12 cellular contexts compared by ENCODE assay signal in genomic region chr7:128936798-128937197, GRCh38. TPM values are rescaled to one million over a fixed set of nuclear protein-coding genes. Genes with fewer than 3 reads are reported as not detected.
A peak's percentile ranks its signal among the peaks of the same experiment; 100 is the strongest.
DNase-seq lines count a peak whose midpoint lies in the region; ATAC-seq and TF ChIP-seq lines count a peak whose summit lies in the region.
"Had no signal": no experiment of that assay in that cellular context is flagged by ENCODE, and none has a peak within 500 bp of the region (broad histone marks: within the 10 kb centered on the region; RNA-seq: fewer than 3 reads in every experiment).

No MANE protein-coding gene starts in this region.

- peaks cover 48% of the 10 kb centered on the region for H3K4me1 Mint-ChIP-seq in CD4-positive, alpha-beta T cell (ENCODE audit: low read depth)
- peaks cover 55% of the 10 kb centered on the region for H3K4me1 Mint-ChIP-seq in activated CD4-positive, alpha-beta memory T cell treated with anti-CD3 and anti-CD28 coated beads, Interleukin-2, amount 10 ng/mL, durations not matched to agents 7 days and 5 days
- H3K4me1 Mint-ChIP-seq in naive thymus-derived CD4-positive, alpha-beta T cell, result peaks cover 25 to 54% (median 30%) of the 10 kb centered on the region in 7 donors

- no peak overlapping the region for H3K27ac Mint-ChIP-seq in CD4-positive, alpha-beta T cell
- H3K27ac Mint-ChIP-seq in activated CD4-positive, alpha-beta memory T cell treated with anti-CD3 and anti-CD28 coated beads, Interleukin-2, amount 10 ng/mL, durations not matched to agents 7 days and 5 days, result peak overlapping the region; percentile 22
- H3K27ac Mint-ChIP-seq in naive thymus-derived CD4-positive, alpha-beta T cell, result peak overlapping the region in 1 of 9 donors; percentile 79

- H3K27me3 ChIP-seq in CD4-positive, alpha-beta T cell (ENCODE audit: control insufficient read depth, insufficient read depth, low read length), result no peaks in the 10 kb centered on the region
- peaks cover 0 to 4% of the 10 kb centered on the region in 2 donors for H3K27me3 ChIP-seq in naive thymus-derived CD4-positive, alpha-beta T cell (ENCODE audit: control insufficient read depth in 2 of 2, insufficient read depth in 2 of 2, low read length in 2 of 2)
- H3K27me3 ChIP-seq in spleen (replicated peaks in 1 of 7), result peaks cover 0 to 32% (median 0%) of the 10 kb centered on the region in 7 donors
- H3K27me3 ChIP-seq: ascending aorta had no signal

- POLR2A ChIA-PET in CD4-positive, alpha-beta T cell (lab: Charles Lee), result no interaction called here
- POLR2A ChIA-PET in activated CD4-positive, alpha-beta memory T cell treated with anti-CD3 and anti-CD28 coated beads, Interleukin-2, amount 10 ng/mL, durations not matched to agents 7 days and 5 days (lab: Charles Lee), result no interaction called here
- POLR2A ChIA-PET in naive thymus-derived CD4-positive, alpha-beta T cell (lab: Charles Lee), result no interaction called here

- no peaks in the 10 kb centered on the region for H3K36me3 Mint-ChIP-seq in CD4-positive, alpha-beta T cell (ENCODE audit: low read depth)
- peaks cover 11% of the 10 kb centered on the region for H3K36me3 Mint-ChIP-seq in activated CD4-positive, alpha-beta memory T cell treated with anti-CD3 and anti-CD28 coated beads, Interleukin-2, amount 10 ng/mL, durations not matched to agents 7 days and 5 days (ENCODE audit: low read depth)
- H3K36me3 Mint-ChIP-seq in naive thymus-derived CD4-positive, alpha-beta T cell, result peaks cover 0 to 5% (median 0%) of the 10 kb centered on the region in 5 donors

- H3K36me3 ChIP-seq in naive thymus-derived CD4-positive, alpha-beta T cell (ENCODE audit: control insufficient read depth in 2 of 3, insufficient read depth in 3 of 3, low read length in 3 of 3), result no peaks in the 10 kb centered on the region
- peaks cover 0 to 2% (median 0%) of the 10 kb centered on the region in 6 donors for H3K36me3 ChIP-seq in spleen
- H3K36me3 ChIP-seq: ascending aorta had no signal

- CTCF ChIA-PET in CD4-positive, alpha-beta T cell (lab: Charles Lee), result no interaction called here
- CTCF ChIA-PET in activated CD4-positive, alpha-beta memory T cell treated with anti-CD3 and anti-CD28 coated beads, Interleukin-2, amount 10 ng/mL, durations not matched to agents 7 days and 5 days (lab: Charles Lee), result interaction anchor here (0.6 to 1.3 kb wide), 3 partner anchors 10 to 53 kb away, joined by 3 to 4 read pairs (median 3); no protein-coding TSS in a partner anchor
- CTCF ChIA-PET in naive thymus-derived CD4-positive, alpha-beta T cell (lab: Charles Lee), result no interaction called here

- WGBS in spleen, 5 donors, result 92 to 99% (median 95%) methylated on average over 4 of the region's 4 CpGs

- intact Hi-C loops in CD4-positive, alpha-beta T cell (cut with DNase I, micrococcal nuclease), result no loop called here
- intact Hi-C loops in naive thymus-derived CD4-positive, alpha-beta T cell (cut with micrococcal nuclease), result no loop called here
- intact Hi-C loops in spleen (cut with DNase I; ENCODE audit: low total_unique reads), result no loop called here

- no peaks in the 10 kb centered on the region for H3K9me3 Mint-ChIP-seq in CD4-positive, alpha-beta T cell
- H3K9me3 Mint-ChIP-seq in activated CD4-positive, alpha-beta memory T cell treated with anti-CD3 and anti-CD28 coated beads, Interleukin-2, amount 10 ng/mL, durations not matched to agents 7 days and 5 days, result no peaks in the 10 kb centered on the region
- peaks cover 0 to 1% (median 0%) of the 10 kb centered on the region in 11 donors for H3K9me3 Mint-ChIP-seq in naive thymus-derived CD4-positive, alpha-beta T cell

- no peak for DNase-seq in CD4-positive, alpha-beta T cell
- DNase-seq in GM12864 (ENCODE audit: low read depth) (no peak), SKM-1 (lab: John Stamatoyannopoulos, UW; ENCODE audit: unreplicated experiment) (no peak), NCI-H226 (no peak), spleen (no peak)
- no peak for DNase-seq in activated CD4-positive, alpha-beta memory T cell treated with anti-CD3 and anti-CD28 coated beads, Interleukin-2, amount 10 ng/mL, durations not matched to agents 7 days and 5 days
- no peak for DNase-seq in naive thymus-derived CD4-positive, alpha-beta T cell
- DNase-seq: NCI-H146, NCI-H446 treated with DMSO at 0.1 percent for 48 hours had no signal

- H3K9me3 ChIP-seq in CD4-positive, alpha-beta T cell (ENCODE audit: control insufficient read depth, low read length), result no peaks in the 10 kb centered on the region
- no peaks in the 10 kb centered on the region for H3K9me3 ChIP-seq in naive thymus-derived CD4-positive, alpha-beta T cell (ENCODE audit: control insufficient read depth in 2 of 3, low read length in 3 of 3)
- no peaks in the 10 kb centered on the region for H3K9me3 ChIP-seq in spleen
- H3K9me3 ChIP-seq: ascending aorta had no signal

- TF ChIP-seq POLR2A in spleen (IDR thresholded peaks at IDR 0.05), result no peak

- no peak for TF ChIP-seq CTCF in CD4-positive, alpha-beta T cell (IDR thresholded peaks at IDR 0.05)
- TF ChIP-seq CTCF in GM12864 (IDR thresholded peaks at IDR 0.05; ENCODE audit: low read depth, low read length, missing control alignments) (no peak), spleen (IDR thresholded peaks at IDR 0.05 in 8 of 11, conservative IDR thresholded peaks at IDR 0.05 in 3 of 11) (no peak)

- no peak for ATAC-seq in CD4-positive, alpha-beta T cell (ENCODE audit: poor library complexity)
- no peak for ATAC-seq in naive thymus-derived CD4-positive, alpha-beta T cell

- H3K4me3 Mint-ChIP-seq in CD4-positive, alpha-beta T cell, result peak overlapping the region; percentile 83
- H3K4me3 Mint-ChIP-seq in activated CD4-positive, alpha-beta memory T cell treated with anti-CD3 and anti-CD28 coated beads, Interleukin-2, amount 10 ng/mL, durations not matched to agents 7 days and 5 days, result peak overlapping the region; percentile 71
- peak overlapping the region in 9 of 10 donors; percentile 48 to 91 (median 78) for H3K4me3 Mint-ChIP-seq in naive thymus-derived CD4-positive, alpha-beta T cell

- H3K4me1 ChIP-seq in naive thymus-derived CD4-positive, alpha-beta T cell (ENCODE audit: control insufficient read depth in 2 of 2, insufficient read depth in 2 of 2, low read length in 2 of 2), result peaks cover 11 to 14% of the 10 kb centered on the region in 2 donors
- peaks cover 19 to 93% (median 84%) of the 10 kb centered on the region in 6 donors for H3K4me1 ChIP-seq in spleen

- no peak overlapping the region for H3K27ac ChIP-seq in CD4-positive, alpha-beta T cell (ENCODE audit: low read depth, low read length)
- H3K27ac ChIP-seq in naive thymus-derived CD4-positive, alpha-beta T cell (ENCODE audit: low read depth, low read length), result no peak overlapping the region
- H3K27ac ChIP-seq in spleen, result peak overlapping the region in 2 of 8 donors; percentile 90 to 91

- peak overlapping the region; percentile 87 for H3K4me3 ChIP-seq in GM12864 (ENCODE audit: low read depth, low read length)
- H3K4me3 ChIP-seq in naive thymus-derived CD4-positive, alpha-beta T cell (ENCODE audit: low read length), result no peak overlapping the region
- no peak overlapping the region for H3K4me3 ChIP-seq in spleen

- H3K27me3 Mint-ChIP-seq in CD4-positive, alpha-beta T cell, result peaks cover 23% of the 10 kb centered on the region
- H3K27me3 Mint-ChIP-seq in activated CD4-positive, alpha-beta memory T cell treated with anti-CD3 and anti-CD28 coated beads, Interleukin-2, amount 10 ng/mL, durations not matched to agents 7 days and 5 days, result peaks cover 7% of the 10 kb centered on the region
- peaks cover 13 to 37% (median 18%) of the 10 kb centered on the region in 5 donors for H3K27me3 Mint-ChIP-seq in naive thymus-derived CD4-positive, alpha-beta T cell

RNA-seq across cellular contexts. Expression of gene IRF5, which starts 0.9 kb away (rescaled TPM):
- 1 to 10 TPM; 1.7 to 1.8 TPM for total RNA-seq in CD4-positive, alpha-beta T cell
- total RNA-seq in activated CD4-positive, alpha-beta memory T cell treated with anti-CD3 and anti-CD28 coated beads, Interleukin-2, amount 10 ng/mL, durations not matched to agents 7 days and 5 days, result 10 to 100 TPM; 25.5 to 28.6 TPM
- 10 to 100 TPM in 1 of 5 experiments, 1 to 10 TPM in 4; 1.7 to 33.2 (median 4.6) TPM for total RNA-seq in naive thymus-derived CD4-positive, alpha-beta T cell
- under 1 TPM; 0.38 to 0.95 TPM for polyA plus RNA-seq in naive thymus-derived CD4-positive, alpha-beta T cell
- total RNA-seq in spleen, result 10 to 100 TPM; 34.7 to 56.3 (median 48.2) TPM
- 10 to 100 TPM; 26.2 to 41.8 (median 41.5) TPM for polyA plus RNA-seq in spleen
- total RNA-seq: ascending aorta, glomerular endothelial cell had no signal

RNA-seq across cellular contexts. Expression of gene KCP, which starts 26.3 kb away (rescaled TPM):
- total RNA-seq in CD4-positive, alpha-beta T cell, result under 1 TPM in 1 of 2 experiments, not detected in 1; 0.11 TPM
- total RNA-seq in activated CD4-positive, alpha-beta memory T cell treated with anti-CD3 and anti-CD28 coated beads, Interleukin-2, amount 10 ng/mL, durations not matched to agents 7 days and 5 days, result under 1 TPM; 0.20 to 0.33 TPM
- 1 to 10 TPM in 1 of 5 experiments, under 1 TPM in 3, not detected in 1; 0.10 to 1.6 (median 0.24) TPM for total RNA-seq in naive thymus-derived CD4-positive, alpha-beta T cell
- polyA plus RNA-seq in naive thymus-derived CD4-positive, alpha-beta T cell, result not detected
- under 1 TPM; 0.14 to 0.89 (median 0.72) TPM for total RNA-seq in spleen
- 1 to 10 TPM in 1 of 3 donors, under 1 TPM in 2; 0.06 to 2.1 (median 0.35) TPM for polyA plus RNA-seq in spleen
- polyA plus RNA-seq: keratinocyte had no signal
